ENCODE assay signal across 8 cellular contexts in the genomic region with DNA sequence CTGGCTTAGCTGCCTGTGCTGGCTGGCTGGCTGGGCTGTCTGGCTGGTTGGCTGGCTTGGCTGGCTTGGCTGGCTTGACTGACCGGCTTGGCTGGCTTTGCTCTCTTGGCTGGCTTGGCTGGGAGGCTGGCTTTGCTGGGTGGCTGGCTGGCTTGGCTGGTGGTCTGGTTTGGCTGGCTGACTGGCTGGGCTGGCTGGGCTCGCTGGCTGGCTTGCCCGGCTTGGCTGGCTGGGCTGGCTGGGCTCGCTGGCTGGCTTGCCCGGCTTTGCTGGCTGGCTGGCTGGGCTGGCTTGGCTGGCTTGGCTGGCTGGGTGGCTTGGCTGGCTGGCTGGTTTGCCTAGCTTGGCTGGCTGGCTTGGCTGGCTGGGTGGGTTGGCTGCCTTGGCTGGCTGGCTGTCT.
DNase-seq lines count a peak whose midpoint lies in the region; ATAC-seq and TF ChIP-seq lines count a peak whose summit lies in the region.
"Not testable (repeated sequence)": the region's sequence is repeated elsewhere in the genome, so short reads cannot be mapped to it uniquely, and the experiment has no call there.

No MANE protein-coding gene starts in this region.

- H3K4me1 Mint-ChIP-seq in CD14-positive monocyte; T-helper 17 cell; activated T-cell treated with anti-CD3 and anti-CD28 coated beads, Interleukin-2, amount 50 U/mL, for 4 hours (ENCODE audit: low read depth): not testable (repeated sequence)

- WGBS in suprapubic skin, result 74% methylated on average over 4 of the region's 5 CpGs

- H3K27me3 Mint-ChIP-seq in CD14-positive monocyte (ENCODE audit: low read depth in 3 of 3); T-helper 17 cell; activated T-cell treated with anti-CD3 and anti-CD28 coated beads, Interleukin-2, amount 50 U/mL, for 4 hours (ENCODE audit: low read depth): not testable (repeated sequence)

- not testable (repeated sequence) for H3K27ac ChIP-seq in dorsolateral prefrontal cortex, lower lobe of right lung, suprapubic skin

- not testable (repeated sequence) for TF ChIP-seq EP300 in suprapubic skin (IDR thresholded peaks at IDR 0.05)

- not testable (repeated sequence) for H3K4me3 ChIP-seq in dorsolateral prefrontal cortex, lower lobe of right lung, suprapubic skin

- H3K27me3 ChIP-seq in dorsolateral prefrontal cortex; lower lobe of right lung (ENCODE audit: low read depth); suprapubic skin: not testable (repeated sequence)

- TF ChIP-seq POLR2A in suprapubic skin (IDR thresholded peaks at IDR 0.05), result not testable (repeated sequence)

- not testable (repeated sequence) for H3K36me3 Mint-ChIP-seq in CD14-positive monocyte; T-helper 17 cell (ENCODE audit: low read depth); activated T-cell treated with anti-CD3 and anti-CD28 coated beads, Interleukin-2, amount 50 U/mL, for 4 hours (ENCODE audit: insufficient read depth)

- ATAC-seq in T-helper 17 cell; activated T-cell treated with anti-CD3 and anti-CD28 coated beads, Interleukin-2, amount 50 U/mL, for 4 hours; left cardiac atrium; lower lobe of right lung: not testable (repeated sequence)

- not testable (repeated sequence) for TF ChIP-seq CTCF in CD14-positive monocyte (IDR thresholded peaks at IDR 0.05); dorsolateral prefrontal cortex (IDR thresholded peaks at IDR 0.05 in 54 of 56, conservative IDR thresholded peaks at IDR 0.05 in 2 of 56; ENCODE audit: low read depth in 1 of 56, partially characterized antibody in 56 of 56); lower lobe of right lung (IDR thresholded peaks at IDR 0.05); suprapubic skin (IDR thresholded peaks at IDR 0.05)

- not testable (repeated sequence) for H3K9me3 ChIP-seq in T-helper 17 cell (ENCODE audit: control insufficient read depth, low read length, poor library complexity, severe bottlenecking); lower lobe of right lung; suprapubic skin

- intact Hi-C loops in CD14-positive monocyte (cut with micrococcal nuclease); dorsolateral prefrontal cortex (cut with DNase I); left cardiac atrium (cut with DNase I); lower lobe of right lung (cut with DNase I); posterior cingulate gyrus (cut with DNase I): not testable (repeated sequence)

- peaks cover 0 to 18% (median 9%) of the 10 kb centered on the region in 7 donors for H3K9me3 Mint-ChIP-seq in CD14-positive monocyte
- H3K9me3 Mint-ChIP-seq in activated T-cell treated with anti-CD3 and anti-CD28 coated beads, Interleukin-2, amount 50 U/mL, for 4 hours, result not testable (repeated sequence)

- H3K36me3 ChIP-seq in lower lobe of right lung, suprapubic skin: not testable (repeated sequence)

- H3K4me3 Mint-ChIP-seq in CD14-positive monocyte; T-helper 17 cell; activated T-cell treated with anti-CD3 and anti-CD28 coated beads, Interleukin-2, amount 50 U/mL, for 4 hours: not testable (repeated sequence)

- not testable (repeated sequence) for H3K27ac Mint-ChIP-seq in CD14-positive monocyte, T-helper 17 cell

- peak; percentile 75 for DNase-seq in CD14-positive monocyte (ENCODE audit: low spot score)
- DNase-seq in T-helper 17 cell, result peak; percentile 16 to 29 (median 19)
- DNase-seq in activated T-cell treated with anti-CD3 and anti-CD28 coated beads, Interleukin-2, amount 50 U/mL, for 4 hours, result peak; percentile 20
- peak in 7 of 10 donors; percentile 3 to 82 (median 59) for DNase-seq in dorsolateral prefrontal cortex
- peak; percentile 31 for DNase-seq in left cardiac atrium
- peak; percentile 81 for DNase-seq in lower lobe of right lung
- peak in 8 of 10 donors; percentile 20 to 95 (median 53) for DNase-seq in posterior cingulate gyrus
- peak; percentile 82 to 94 for DNase-seq in suprapubic skin (ENCODE audit: low spot score in 2 of 2)

- H3K4me1 ChIP-seq in lower lobe of right lung, suprapubic skin: not testable (repeated sequence)

Comparison
In these comparisons a context has a peak if more than half of its experiments do, and no peak if none do; other contexts are left out.
1. DNase-seq: peak in every context shown above with its lines; median percentile 88 in suprapubic skin; 81 in lower lobe of right lung; 75 in CD14-positive monocyte; 59 in dorsolateral prefrontal cortex; 53 in posterior cingulate gyrus; 31 in left cardiac atrium; 20 in activated T-cell treated with anti-CD3 and anti-CD28 coated beads, Interleukin-2, amount 50 U/mL, for 4 hours; 19 in T-helper 17 cell.